Comparison of ENCODE assay signal across 8 cellular contexts in the genomic region with DNA sequence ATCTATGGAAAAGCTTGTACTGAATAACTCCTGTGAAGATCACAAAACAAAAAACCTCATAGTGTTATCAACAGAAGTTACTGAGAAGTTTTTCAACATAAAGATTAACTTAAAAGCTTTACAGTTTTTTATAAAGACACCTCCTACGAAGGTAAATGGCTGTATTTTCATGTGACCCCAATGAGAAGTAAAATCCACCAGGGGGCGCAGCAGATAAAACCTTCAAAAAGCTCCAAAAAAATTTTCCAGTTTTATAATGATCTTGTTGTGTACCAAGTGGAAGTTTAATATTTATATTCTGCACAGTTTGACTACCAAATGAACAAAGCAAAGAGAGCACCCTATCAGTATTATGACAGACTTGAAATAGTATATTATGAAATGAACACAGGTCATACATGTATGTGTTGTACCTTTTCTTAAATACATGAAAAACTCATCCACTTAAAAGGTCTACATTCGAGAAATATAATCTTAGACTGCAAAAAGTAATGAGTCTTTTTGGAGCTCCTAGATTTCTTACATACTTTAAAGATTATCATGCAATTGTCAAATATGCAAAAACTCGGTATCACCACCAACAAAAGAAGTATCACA. TPM values are rescaled to one million over a fixed set of nuclear protein-coding genes. Genes with fewer than 3 reads are reported as not detected.
DNase-seq lines count a peak whose midpoint lies in the region; ATAC-seq and TF ChIP-seq lines count a peak whose summit lies in the region.

No MANE protein-coding gene starts in this region.

- H3K9me3 ChIP-seq in tibial artery: no peaks in the 10 kb centered on the region

- TF ChIP-seq CTCF in astrocyte of the spinal cord (IDR thresholded peaks at IDR 0.05; ENCODE audit: low read depth, low read length): peak; percentile 51
- peak; percentile 37 for TF ChIP-seq CTCF in kidney epithelial cell (IDR thresholded peaks at IDR 0.05; ENCODE audit: insufficient read depth, low read length, poor library complexity, severe bottlenecking)
- TF ChIP-seq CTCF in tibial artery (IDR thresholded peaks at IDR 0.05): peak; percentile 62 to 63

- intact Hi-C loops in tibial artery (cut with DNase I; ENCODE audit: low total_unique reads): loop anchor here (5.0 to 10.0 kb wide), 2 partner anchors 51 to 89 kb away; no protein-coding TSS in a partner anchor

- ATAC-seq in HG02759 (IDR thresholded peaks at IDR 0.05; ENCODE audit: unreplicated experiment): no peak

- no peaks in the 10 kb centered on the region for H3K27me3 ChIP-seq in kidney epithelial cell (ENCODE audit: control insufficient read depth, insufficient read depth, low read length)
- H3K27me3 ChIP-seq in tibial artery: no peaks in the 10 kb centered on the region

- H3K27ac ChIP-seq in tibial artery: no peak overlapping the region

- peaks cover 0 to 46% (median 13%) of the 10 kb centered on the region in 4 donors for H3K4me1 ChIP-seq in tibial artery

- in situ Hi-C loops in astrocyte of the spinal cord (cut with HindIII; ENCODE audit: low sequenced_read_pairs): no loop called here

- H3K36me3 ChIP-seq in kidney epithelial cell (ENCODE audit: control insufficient read depth, insufficient read depth, low read length) (no peaks in the 10 kb centered on the region), tibial artery (no peaks in the 10 kb centered on the region)

- H3K4me3 ChIP-seq in astrocyte of the spinal cord (ENCODE audit: low read depth, low read length) (no peak overlapping the region), kidney epithelial cell (ENCODE audit: low read depth, low read length) (no peak overlapping the region), tibial artery (no peak overlapping the region)

- peak; percentile 18 for DNase-seq in SKM-1 treated with dmso at 0.1 percent for 144 hours (lab: John Stamatoyannopoulos, UW; ENCODE audit: unreplicated experiment)
- no peak for DNase-seq in SKM-1 (lab: John Stamatoyannopoulos, UW; ENCODE audit: unreplicated experiment)
- DNase-seq in NCI-H526 treated with DMSO at 0.1 percent for 48 hours (lab: John Stamatoyannopoulos, UW): peak; percentile 53
- peak; percentile 53 for DNase-seq in astrocyte of the spinal cord (ENCODE audit: low read depth, low spot score)
- DNase-seq in kidney epithelial cell (ENCODE audit: low read depth): no peak
- DNase-seq in tibial artery: peak in 1 of 2 donors; percentile 29
- no peak for DNase-seq in GDM1 (lab: John Stamatoyannopoulos, UW)

RNA-seq across cellular contexts. Expression of a gene that starts 38.5 kb away (rescaled TPM):
- 21.2 and 29.2 TPM in 2 replicates for total RNA-seq in kidney epithelial cell

RNA-seq across cellular contexts. Expression of a gene that starts 56.1 kb away (rescaled TPM):
- 32.8 and 33.7 TPM in 2 replicates for total RNA-seq in kidney epithelial cell

Comparison
In these comparisons a context has a peak if more than half of its experiments do, and no peak if none do; other contexts are left out.
1. DNase-seq: peak in SKM-1 treated with dmso at 0.1 percent for 144 hours (single experiment), NCI-H526 treated with DMSO at 0.1 percent for 48 hours (single experiment) and astrocyte of the spinal cord (single experiment); none in SKM-1 (single experiment), kidney epithelial cell (single experiment) and GDM1 (single experiment).
2. Peak in every context shown above with its lines, with median percentiles within 50 percentile points of each other: CTCF ChIP-seq.